Comparison of ENCODE assay signal across 8 cellular contexts in genomic region chr1:151024540-151025146, GRCh38. TPM values are rescaled to one million over a fixed set of nuclear protein-coding genes. Genes with fewer than 3 reads are reported as not detected.
A peak's percentile ranks its signal among the peaks of the same experiment; 100 is the strongest.
DNase-seq lines count a peak whose midpoint lies in the region; ATAC-seq and TF ChIP-seq lines count a peak whose summit lies in the region.

No MANE protein-coding gene starts in this region.

- H3K27me3 Mint-ChIP-seq in progenitor cell of endocrine pancreas, result no peaks in the 10 kb centered on the region

- peak; percentile 98 to 99 for ATAC-seq in activated naive CD4-positive, alpha-beta T cell treated with anti-CD3 and anti-CD28 coated beads, Interleukin-2, amount 50 U/mL, for 72 hours
- ATAC-seq in HG03469 (IDR thresholded peaks at IDR 0.05; ENCODE audit: unreplicated experiment), result no peak

- no peaks in the 10 kb centered on the region for H3F3A ChIP-seq in MM.1S (ENCODE audit: insufficient read depth, low read length)

- H3K27ac Mint-ChIP-seq in activated naive CD4-positive, alpha-beta T cell treated with anti-CD3 and anti-CD28 coated beads, Interleukin-2, amount 50 U/mL, for 72 hours, result peak overlapping the region in 1 of 2 donors; percentile 55
- H3K27ac Mint-ChIP-seq in progenitor cell of endocrine pancreas, result peak overlapping the region; percentile 65

- H3K9me2 ChIP-seq in MM.1S (replicated peaks; ENCODE audit: insufficient read depth, low read length), result no peaks in the 10 kb centered on the region

- no peaks in the 10 kb centered on the region for H3K9me3 Mint-ChIP-seq in activated naive CD4-positive, alpha-beta T cell treated with anti-CD3 and anti-CD28 coated beads, Interleukin-2, amount 50 U/mL, for 72 hours
- H3K9me3 Mint-ChIP-seq in progenitor cell of endocrine pancreas (ENCODE audit: low read depth), result no peaks in the 10 kb centered on the region

- H3K4me2 ChIP-seq in MM.1S (ENCODE audit: low read depth, low read length), result no peak overlapping the region

- no peaks in the 10 kb centered on the region for H3K79me2 ChIP-seq in MM.1S (ENCODE audit: low read length)

- no peak overlapping the region for H3K4me3 ChIP-seq in MM.1S (ENCODE audit: low read length)
- H3K4me3 ChIP-seq in cardiac muscle cell, result no peak overlapping the region

- H3K27me3 ChIP-seq in MM.1S (replicated peaks; ENCODE audit: insufficient read depth, low read length) (no peaks in the 10 kb centered on the region), cardiac muscle cell (no peaks in the 10 kb centered on the region)

- peak; percentile 91 for DNase-seq in ELF-1 (ENCODE audit: low read depth, low spot score)
- peak; percentile 83 for DNase-seq in MM.1S
- peak; percentile 69 for DNase-seq in SKM-1 (lab: John Stamatoyannopoulos, UW; ENCODE audit: unreplicated experiment)
- DNase-seq in activated naive CD4-positive, alpha-beta T cell treated with anti-CD3 and anti-CD28 coated beads, Interleukin-2, amount 50 U/mL, for 72 hours (ENCODE audit: low spot score in 2 of 2), result peak; percentile 72 to 86
- DNase-seq in cardiac muscle cell (ENCODE audit: low read depth in 1 of 2, low spot score in 1 of 2), result peak; percentile 78 to 88
- peak; percentile 52 for DNase-seq in progenitor cell of endocrine pancreas (ENCODE audit: low spot score, unreplicated experiment)
- DNase-seq in ureter (ENCODE audit: low spot score), result peak; percentile 82

- H3K4me3 Mint-ChIP-seq in progenitor cell of endocrine pancreas (ENCODE audit: low read depth), result no peak overlapping the region

- peaks cover 0 to 7% of the 10 kb centered on the region in 2 donors for H3K36me3 Mint-ChIP-seq in activated naive CD4-positive, alpha-beta T cell treated with anti-CD3 and anti-CD28 coated beads, Interleukin-2, amount 50 U/mL, for 72 hours
- H3K36me3 Mint-ChIP-seq in progenitor cell of endocrine pancreas (ENCODE audit: insufficient read depth), result peaks cover 8% of the 10 kb centered on the region

- H3K4me1 ChIP-seq in MM.1S (ENCODE audit: low read length) (no peaks in the 10 kb centered on the region), cardiac muscle cell (ENCODE audit: low read depth) (peaks cover 11% of the 10 kb centered on the region)

- TF ChIP-seq CTCF in MM.1S (IDR thresholded peaks at IDR 0.05; ENCODE audit: low read length) (peak; percentile 96), cardiac muscle cell (IDR thresholded peaks at IDR 0.05; ENCODE audit: low read depth, low read length) (peak; percentile 80), progenitor cell of endocrine pancreas (IDR thresholded peaks at IDR 0.05; ENCODE audit: unreplicated experiment) (peak; percentile 61)

- H3K9me3 ChIP-seq in MM.1S (replicated peaks; ENCODE audit: insufficient read depth, low read length) (no peaks in the 10 kb centered on the region), cardiac muscle cell (ENCODE audit: low read depth) (no peaks in the 10 kb centered on the region)

- H3K4me1 Mint-ChIP-seq in progenitor cell of endocrine pancreas (ENCODE audit: low read depth), result no peaks in the 10 kb centered on the region

- H3K36me3 ChIP-seq in MM.1S (replicated peaks; ENCODE audit: insufficient read depth, low read length) (no peaks in the 10 kb centered on the region), cardiac muscle cell (peaks cover 20% of the 10 kb centered on the region)

- H4K20me1 ChIP-seq in MM.1S (ENCODE audit: insufficient read depth, low read length), result no peaks in the 10 kb centered on the region

- H3K27ac ChIP-seq in MM.1S (ENCODE audit: low read length), result no peak overlapping the region
- peak overlapping the region; percentile 30 for H3K27ac ChIP-seq in cardiac muscle cell

- no peak overlapping the region for H2AFZ ChIP-seq in MM.1S (ENCODE audit: low read length)

- H3K9ac ChIP-seq in MM.1S (ENCODE audit: low read length), result no peak overlapping the region

RNA-seq across cellular contexts. Expression of gene BNIPL, which starts 11.7 kb away (rescaled TPM):
- total RNA-seq in activated naive CD4-positive, alpha-beta T cell treated with anti-CD3 and anti-CD28 coated beads, Interleukin-2, amount 50 U/mL, for 72 hours, result 1 to 10 TPM in 1 of 2 donors, under 1 TPM in 1; 0.89 to 3.1 TPM
- total RNA-seq in cardiac muscle cell, result 0.66 and 1.3 TPM in 2 replicates
- 0.65 and 1.3 TPM in 2 replicates for polyA plus RNA-seq in cardiac muscle cell
- 0.91 and 0.93 TPM in 2 replicates for total RNA-seq in progenitor cell of endocrine pancreas
- total RNA-seq in ureter, result 10.5 TPM

RNA-seq across cellular contexts. Expression of gene PRUNE1, which starts 16.4 kb away (rescaled TPM):
- total RNA-seq in activated naive CD4-positive, alpha-beta T cell treated with anti-CD3 and anti-CD28 coated beads, Interleukin-2, amount 50 U/mL, for 72 hours, result 10 to 100 TPM; 18.0 to 20.7 TPM
- 44.1 and 51.6 TPM in 2 replicates for total RNA-seq in cardiac muscle cell
- polyA plus RNA-seq in cardiac muscle cell, result 52.2 and 67.3 TPM in 2 replicates
- total RNA-seq in progenitor cell of endocrine pancreas, result 23.8 and 24.4 TPM in 2 replicates
- total RNA-seq in ureter, result 26.7 TPM

RNA-seq across cellular contexts. Expression of gene MINDY1, which starts 17.9 kb away (rescaled TPM):
- total RNA-seq in activated naive CD4-positive, alpha-beta T cell treated with anti-CD3 and anti-CD28 coated beads, Interleukin-2, amount 50 U/mL, for 72 hours, result 10 to 100 TPM; 23.3 to 32.3 TPM
- total RNA-seq in cardiac muscle cell (29.3 and 35.6 TPM in 2 replicates), progenitor cell of endocrine pancreas (28.3 and 32.5 TPM in 2 replicates), ureter (34.0 TPM)
- 11.5 and 18.9 TPM in 2 replicates for polyA plus RNA-seq in cardiac muscle cell

RNA-seq across cellular contexts. Expression of gene C1orf56, which starts 22.9 kb away (rescaled TPM):
- total RNA-seq in activated naive CD4-positive, alpha-beta T cell treated with anti-CD3 and anti-CD28 coated beads, Interleukin-2, amount 50 U/mL, for 72 hours, result 1 to 10 TPM in 1 of 2 donors, under 1 TPM in 1; 0.91 to 1.0 TPM
- 11.6 and 13.6 TPM in 2 replicates for total RNA-seq in cardiac muscle cell
- 15.6 TPM in 2 replicates for polyA plus RNA-seq in cardiac muscle cell
- total RNA-seq in progenitor cell of endocrine pancreas, result 4.5 and 7.0 TPM in 2 replicates
- total RNA-seq in ureter, result 5.9 TPM

RNA-seq across cellular contexts. Expression of gene CDC42SE1, which starts 34.8 kb away (rescaled TPM):
- total RNA-seq in activated naive CD4-positive, alpha-beta T cell treated with anti-CD3 and anti-CD28 coated beads, Interleukin-2, amount 50 U/mL, for 72 hours, result 100 to 1,000 TPM; 104 to 166 TPM
- total RNA-seq in cardiac muscle cell (42.8 and 49.3 TPM in 2 replicates), progenitor cell of endocrine pancreas (101 and 105 TPM in 2 replicates), ureter (172 TPM)
- 24.0 and 25.4 TPM in 2 replicates for polyA plus RNA-seq in cardiac muscle cell
